ENCODE assay signal across 9 cellular contexts in genomic region chr9:127910613-127911205, GRCh38. TPM values are rescaled to one million over a fixed set of nuclear protein-coding genes. Genes with fewer than 3 reads are reported as not detected.
A peak's percentile ranks its signal among the peaks of the same experiment; 100 is the strongest.
DNase-seq lines count a peak whose midpoint lies in the region; ATAC-seq and TF ChIP-seq lines count a peak whose summit lies in the region.
"Had no signal": no experiment of that assay in that cellular context is flagged by ENCODE, and none has a peak within 500 bp of the region (broad histone marks: within the 10 kb centered on the region; RNA-seq: fewer than 3 reads in every experiment).

No MANE protein-coding gene starts in this region.

- H2BK120ac ChIP-seq in mesendoderm (ENCODE audit: low read depth, low read length): no peak overlapping the region

- H4K8ac ChIP-seq in mesendoderm (ENCODE audit: low read depth, low read length): no peak overlapping the region

- H4K20me1 ChIP-seq in smooth muscle cell (ENCODE audit: low read depth): no peaks in the 10 kb centered on the region

- CTCF ChIA-PET in CD4-positive, alpha-beta memory T cell (lab: Charles Lee; ENCODE audit: partially characterized antibody): interaction anchor here (0.6 to 2.5 kb wide), 9 partner anchors 16 to 195 kb away, joined by 3 to 11 read pairs (median 3); partner anchors contain the start of genes PTRH1, TOR2A and TTC16

- no peak overlapping the region for H3K4ac ChIP-seq in mesendoderm (ENCODE audit: low read depth, low read length)

- no peak overlapping the region for H2AFZ ChIP-seq in smooth muscle cell (ENCODE audit: low read depth)

- no peak overlapping the region for H3K4me3 ChIP-seq in CD4-positive, alpha-beta memory T cell (ENCODE audit: low read length in 2 of 2)
- H3K4me3 ChIP-seq in mesendoderm (ENCODE audit: low read length) (no peak overlapping the region), smooth muscle cell (no peak overlapping the region)

- ATAC-seq in activated naive CD8-positive, alpha-beta T cell treated with anti-CD3 and anti-CD28 coated beads, Interleukin-2, amount 50 U/mL, for 24 hours: no peak
- no peak for ATAC-seq in GM21367 (IDR thresholded peaks at IDR 0.05; ENCODE audit: unreplicated experiment)

- no peak overlapping the region for H3K56ac ChIP-seq in mesendoderm (ENCODE audit: low read length)

- H3K27me3 Mint-ChIP-seq in CD4-positive, alpha-beta memory T cell: no peaks in the 10 kb centered on the region
- no peaks in the 10 kb centered on the region for H3K27me3 Mint-ChIP-seq in HFFc6 (ENCODE audit: insufficient read depth)
- H3K27me3 Mint-ChIP-seq in activated naive CD8-positive, alpha-beta T cell treated with anti-CD3 and anti-CD28 coated beads, Interleukin-2, amount 50 U/mL, for 24 hours: no peaks in the 10 kb centered on the region

- TF ChIP-seq CTCF in HFFc6 (IDR thresholded peaks at IDR 0.05) (peak; percentile 65), smooth muscle cell (IDR thresholded peaks at IDR 0.05; ENCODE audit: borderline replicate concordance, insufficient read depth, poor library complexity, severe bottlenecking) (no peak)

- H3K9me3 ChIP-seq in CD4-positive, alpha-beta memory T cell (ENCODE audit: control insufficient read depth in 1 of 2, low read length in 2 of 2): no peaks in the 10 kb centered on the region
- no peaks in the 10 kb centered on the region for H3K9me3 ChIP-seq in smooth muscle cell (replicated peaks; ENCODE audit: low read depth)

- H2AK5ac ChIP-seq in mesendoderm (ENCODE audit: low read length): no peak overlapping the region

- H3K23ac ChIP-seq in mesendoderm (ENCODE audit: low read length): no peak overlapping the region

- no peak overlapping the region for H3K27ac ChIP-seq in CD4-positive, alpha-beta memory T cell (ENCODE audit: low read depth, low read length)
- H3K27ac ChIP-seq in mesendoderm (ENCODE audit: low read depth, low read length): no peak overlapping the region
- no peak overlapping the region for H3K27ac ChIP-seq in smooth muscle cell (ENCODE audit: low read depth)
- H3K27ac ChIP-seq: epithelial cell of prostate had no signal

- peaks cover 38% of the 10 kb centered on the region for H3K4me1 ChIP-seq in CD4-positive, alpha-beta memory T cell (ENCODE audit: insufficient read depth, low read length)
- H3K4me1 ChIP-seq in mesendoderm (ENCODE audit: control insufficient read depth, low read depth, low read length) (no peaks in the 10 kb centered on the region), smooth muscle cell (ENCODE audit: low read depth) (no peaks in the 10 kb centered on the region)

- no CpG with 5 or more reads among the region's 6 CpGs for whole genome bisulfite sequencing in mesendoderm (ENCODE audit: extremely low coverage, insufficient coverage, low lambda C conversion rate)
- 85% methylated on average over 6 of the region's 6 CpGs for WGBS in smooth muscle cell (ENCODE audit: low lambda C conversion rate)

- H3K27ac Mint-ChIP-seq in CD4-positive, alpha-beta memory T cell: peak overlapping the region; percentile 67 to 96 (median 82)
- H3K27ac Mint-ChIP-seq in HFFc6: peak overlapping the region; percentile 61
- peak overlapping the region; percentile 87 for H3K27ac Mint-ChIP-seq in activated naive CD8-positive, alpha-beta T cell treated with anti-CD3 and anti-CD28 coated beads, Interleukin-2, amount 50 U/mL, for 24 hours

- H3K9ac ChIP-seq in mesendoderm (ENCODE audit: low read length) (no peak overlapping the region), smooth muscle cell (ENCODE audit: low read depth) (no peak overlapping the region)

- H3K9me3 Mint-ChIP-seq in CD4-positive, alpha-beta memory T cell: no peaks in the 10 kb centered on the region
- H3K9me3 Mint-ChIP-seq in HFFc6: no peaks in the 10 kb centered on the region
- no peaks in the 10 kb centered on the region for H3K9me3 Mint-ChIP-seq in activated naive CD8-positive, alpha-beta T cell treated with anti-CD3 and anti-CD28 coated beads, Interleukin-2, amount 50 U/mL, for 24 hours

- POLR2A ChIA-PET in CD4-positive, alpha-beta memory T cell (lab: Charles Lee; ENCODE audit: partially characterized antibody): interaction anchor here (1.2 to 2.1 kb wide), 4 partner anchors 12 to 176 kb away, joined by 3 to 7 read pairs (median 5); partner anchors contain the start of genes CDK9 and TOR2A

- H3K4me2 ChIP-seq in mesendoderm (ENCODE audit: low read length): no peak overlapping the region
- no peak overlapping the region for H3K4me2 ChIP-seq in smooth muscle cell

- H3K36me3 Mint-ChIP-seq in CD4-positive, alpha-beta memory T cell: peaks cover 17 to 36% of the 10 kb centered on the region in 2 donors
- peaks cover 7% of the 10 kb centered on the region for H3K36me3 Mint-ChIP-seq in HFFc6 (ENCODE audit: low read depth)
- peaks cover 25% of the 10 kb centered on the region for H3K36me3 Mint-ChIP-seq in activated naive CD8-positive, alpha-beta T cell treated with anti-CD3 and anti-CD28 coated beads, Interleukin-2, amount 50 U/mL, for 24 hours (ENCODE audit: low read depth)

- H3F3A ChIP-seq in smooth muscle cell (ENCODE audit: low read depth): no peaks in the 10 kb centered on the region

- H3K27me3 ChIP-seq in CD4-positive, alpha-beta memory T cell (ENCODE audit: insufficient read depth, low read length): no peaks in the 10 kb centered on the region
- H3K27me3 ChIP-seq in mesendoderm (ENCODE audit: insufficient read depth, low read length, poor library complexity) (no peaks in the 10 kb centered on the region), smooth muscle cell (ENCODE audit: low read depth) (no peaks in the 10 kb centered on the region)

- H4K5ac ChIP-seq in mesendoderm (ENCODE audit: low read length): no peak overlapping the region

- no peak overlapping the region for H2BK15ac ChIP-seq in mesendoderm (replicated peaks; ENCODE audit: low read depth)

- intact Hi-C loops in CD4-positive, alpha-beta memory T cell (cut with micrococcal nuclease): loop anchor here (1.0 kb wide), 1 partner anchor 175 kb away; the partner anchor contains the start of gene TOR2A

- no peak overlapping the region for H2BK5ac ChIP-seq in mesendoderm (ENCODE audit: low read length)

- H3K4me1 Mint-ChIP-seq in CD4-positive, alpha-beta memory T cell: peaks cover 11 to 53% (median 29%) of the 10 kb centered on the region in 4 donors
- peaks cover 15% of the 10 kb centered on the region for H3K4me1 Mint-ChIP-seq in HFFc6 (ENCODE audit: low read depth)
- H3K4me1 Mint-ChIP-seq in activated naive CD8-positive, alpha-beta T cell treated with anti-CD3 and anti-CD28 coated beads, Interleukin-2, amount 50 U/mL, for 24 hours: peaks cover 54% of the 10 kb centered on the region

- no peaks in the 10 kb centered on the region for H3K79me2 ChIP-seq in mesendoderm (ENCODE audit: control insufficient read depth, insufficient read depth, low read length)
- no peaks in the 10 kb centered on the region for H3K79me2 ChIP-seq in smooth muscle cell (ENCODE audit: low read depth)

- H3K18ac ChIP-seq in mesendoderm (ENCODE audit: low read length): no peak overlapping the region

- H3K36me3 ChIP-seq in CD4-positive, alpha-beta memory T cell (ENCODE audit: insufficient read depth, low read length): no peaks in the 10 kb centered on the region
- H3K36me3 ChIP-seq in mesendoderm (ENCODE audit: control insufficient read depth, insufficient read depth, low read length) (no peaks in the 10 kb centered on the region), smooth muscle cell (ENCODE audit: low read depth) (no peaks in the 10 kb centered on the region)

- no peak for DNase-seq in CD4-positive, alpha-beta memory T cell
- DNase-seq in HFFc6: peak; percentile 61
- no peak for DNase-seq in activated naive CD8-positive, alpha-beta T cell treated with anti-CD3 and anti-CD28 coated beads, Interleukin-2, amount 50 U/mL, for 24 hours
- DNase-seq in mesendoderm: peak; percentile 59
- DNase-seq in smooth muscle cell (lab: John Stamatoyannopoulos, UW; ENCODE audit: unreplicated experiment): no peak
- DNase-seq in activated CD4-positive, CD25-positive, alpha-beta regulatory T cell (lab: John Stamatoyannopoulos, UW): no peak
- no peak for DNase-seq in activated effector memory CD4-positive, alpha-beta T cell treated with Interleukin-2 at 50 U/mL for 16 hours

- H3K79me1 ChIP-seq in mesendoderm (ENCODE audit: low read length): no peaks in the 10 kb centered on the region

- peak overlapping the region in 1 of 8 donors; percentile 46 for H3K4me3 Mint-ChIP-seq in CD4-positive, alpha-beta memory T cell
- H3K4me3 Mint-ChIP-seq in HFFc6: no peak overlapping the region
- H3K4me3 Mint-ChIP-seq in activated naive CD8-positive, alpha-beta T cell treated with anti-CD3 and anti-CD28 coated beads, Interleukin-2, amount 50 U/mL, for 24 hours: no peak overlapping the region

RNA-seq across cellular contexts. Expression of gene ST6GALNAC4, which starts 6.1 kb away (rescaled TPM):
- total RNA-seq in CD4-positive, alpha-beta memory T cell: 10 to 100 TPM; 35.7 to 38.1 TPM
- polyA plus RNA-seq in CD4-positive, alpha-beta memory T cell: 10 to 100 TPM; 10.2 to 18.5 TPM
- total RNA-seq in HFFc6 (2021; fragmentation: NEBNext Ultra II Directional; extraction: Animal tissue kit (Norgen Biotek cat#: 25700)): 10 to 100 TPM; 22.9 to 33.4 (median 27.7) TPM
- 12.3 TPM for polyA plus RNA-seq in mesendoderm (2013, experiment 1 of 2)
- 14.4 TPM for polyA plus RNA-seq in mesendoderm (2013, experiment 2 of 2)
- 5.3 and 22.5 TPM in 2 replicates for total RNA-seq in smooth muscle cell
- 12.1 and 13.6 TPM in 2 replicates for polyA plus RNA-seq in smooth muscle cell

RNA-seq across cellular contexts. Expression of gene ST6GALNAC6, which starts 11.3 kb away (rescaled TPM):
- total RNA-seq in CD4-positive, alpha-beta memory T cell: 100 to 1,000 TPM; 125 to 127 TPM
- polyA plus RNA-seq in CD4-positive, alpha-beta memory T cell: 10 to 100 TPM; 45.2 to 45.6 TPM
- 10 to 100 TPM; 29.3 to 40.6 (median 34.2) TPM for total RNA-seq in HFFc6 (2021; fragmentation: NEBNext Ultra II Directional; extraction: Animal tissue kit (Norgen Biotek cat#: 25700))
- polyA plus RNA-seq in mesendoderm (2013, experiment 1 of 2): 11.0 TPM
- 11.5 TPM for polyA plus RNA-seq in mesendoderm (2013, experiment 2 of 2)
- 34.3 and 36.4 TPM in 2 replicates for total RNA-seq in smooth muscle cell
- 48.8 and 65.8 TPM in 2 replicates for polyA plus RNA-seq in smooth muscle cell

RNA-seq across cellular contexts. Expression of gene PIP5KL1, which starts 19.9 kb away (rescaled TPM):
- 1 to 10 TPM in 1 of 2 experiments, under 1 TPM in 1; 0.72 to 1.8 TPM for total RNA-seq in CD4-positive, alpha-beta memory T cell
- polyA plus RNA-seq in CD4-positive, alpha-beta memory T cell: under 1 TPM; 0.26 to 0.79 TPM
- 1 to 10 TPM; 1.7 to 3.1 (median 2.1) TPM for total RNA-seq in HFFc6 (2021; fragmentation: NEBNext Ultra II Directional; extraction: Animal tissue kit (Norgen Biotek cat#: 25700))
- polyA plus RNA-seq in mesendoderm (2013, experiment 1 of 2): 4.1 TPM
- 3.5 TPM for polyA plus RNA-seq in mesendoderm (2013, experiment 2 of 2)
- 1.1 and 9.2 TPM in 2 replicates for total RNA-seq in smooth muscle cell
- 2.7 and 9.7 TPM in 2 replicates for polyA plus RNA-seq in smooth muscle cell

RNA-seq across cellular contexts. Expression of gene DPM2, which starts 26.9 kb away (rescaled TPM):
- total RNA-seq in CD4-positive, alpha-beta memory T cell: 10 to 100 TPM; 37.0 to 39.7 TPM
- 10 to 100 TPM; 41.0 to 43.1 TPM for polyA plus RNA-seq in CD4-positive, alpha-beta memory T cell
- total RNA-seq in HFFc6 (2021; fragmentation: NEBNext Ultra II Directional; extraction: Animal tissue kit (Norgen Biotek cat#: 25700)): 10 to 100 TPM; 42.5 to 49.6 (median 47.1) TPM
- polyA plus RNA-seq in mesendoderm (2013, experiment 1 of 2): 31.9 TPM
- 33.2 TPM for polyA plus RNA-seq in mesendoderm (2013, experiment 2 of 2)
- total RNA-seq in smooth muscle cell: 23.6 and 26.0 TPM in 2 replicates
- 68.5 and 72.8 TPM in 2 replicates for polyA plus RNA-seq in smooth muscle cell

RNA-seq across cellular contexts. Expression of gene AK1, which starts 33.2 kb away (rescaled TPM):
- total RNA-seq in CD4-positive, alpha-beta memory T cell: 10 to 100 TPM; 58.1 to 62.7 TPM
- under 1 TPM in 1 of 2 donors, not detected in 1; 0.53 TPM for polyA plus RNA-seq in CD4-positive, alpha-beta memory T cell
- total RNA-seq in HFFc6 (2021; fragmentation: NEBNext Ultra II Directional; extraction: Animal tissue kit (Norgen Biotek cat#: 25700)): 100 to 1,000 TPM; 109 to 130 (median 124) TPM
- 24.5 TPM for polyA plus RNA-seq in mesendoderm (2013, experiment 1 of 2)
- 21.1 TPM for polyA plus RNA-seq in mesendoderm (2013, experiment 2 of 2)
- total RNA-seq in smooth muscle cell: 22.2 and 52.4 TPM in 2 replicates
- 97.8 and 115 TPM in 2 replicates for polyA plus RNA-seq in smooth muscle cell

Comparison
In these comparisons a context has a peak if more than half of its experiments do, and no peak if none do; other contexts are left out.
1. DNase-seq: peak in HFFc6 (single experiment) and mesendoderm (single experiment); none in CD4-positive, alpha-beta memory T cell (0 of 5), activated naive CD8-positive, alpha-beta T cell treated with anti-CD3 and anti-CD28 coated beads, Interleukin-2, amount 50 U/mL, for 24 hours (single experiment), smooth muscle cell (single experiment), activated CD4-positive, CD25-positive, alpha-beta regulatory T cell (0 of 4) and activated effector memory CD4-positive, alpha-beta T cell treated with Interleukin-2 at 50 U/mL for 16 hours (single experiment).
2. Peak in every context shown above with its lines, with median percentiles within 50 percentile points of each other: H3K27ac Mint-ChIP-seq.